In genomic region chr15:55868707-55869106, GRCh38 we compare ENCODE assay signal across 2 cellular contexts.
TF ChIP-seq lines count a peak whose summit lies in the region.

No MANE protein-coding gene starts in this region.

TF ChIP-seq in IMR-90, 13 proteins besides CTCF, POLR2A, EP300 and RAD21:
- TF ChIP-seq FOS (IDR thresholded peaks at IDR 0.05; ENCODE audit: low read depth, low read length) (peak; percentile 10; the same call in 1 of the 2 replicates), SMC3 (IDR thresholded peaks at IDR 0.05; ENCODE audit: low read depth, low read length) (no peak), MAZ (IDR thresholded peaks at IDR 0.05; ENCODE audit: borderline replicate concordance, low read depth, low read length) (no peak), RFX5 (IDR thresholded peaks at IDR 0.05; ENCODE audit: low read depth, low read length) (no peak), MAFK (IDR thresholded peaks at IDR 0.05; ENCODE audit: low read depth, low read length) (no peak), BHLHE40 (IDR thresholded peaks at IDR 0.05; ENCODE audit: low read depth, low read length) (no peak), CHD1 (IDR thresholded peaks at IDR 0.05; ENCODE audit: low read depth, low read length) (no peak), ELK1 (IDR thresholded peaks at IDR 0.05; ENCODE audit: borderline replicate concordance, low read depth, low read length) (no peak)

TF ChIP-seq in HepG2, 621 proteins besides CTCF, POLR2A, EP300 and RAD21:
- TF ChIP-seq FOSL2 (CRISPR knock-in tag; IDR thresholded peaks at IDR 0.05) (peak; percentile 49), FOXK1 (CRISPR knock-in tag; IDR thresholded peaks at IDR 0.05; ENCODE audit: borderline replicate concordance, low read depth) (no peak), ATF5 (CRISPR knock-in tag; IDR thresholded peaks at IDR 0.05; ENCODE audit: low read depth) (no peak)
